Comparison of ENCODE assay signal across 19 cellular contexts in genomic region chr1:56077223-56077622, GRCh38.
"Had no signal": no experiment of that assay in that cellular context is flagged by ENCODE, and none has a peak within 500 bp of the region (broad histone marks: within the 10 kb centered on the region; RNA-seq: fewer than 3 reads in every experiment).

No MANE protein-coding gene starts in this region.

- H3K27me3 ChIP-seq: tibial artery had no signal

- ATAC-seq: activated CD8-positive, alpha-beta T cell treated with anti-CD3 and anti-CD28 coated beads, Interleukin-2, amount 10 ng/mL, durations not matched to agents 7 days and 5 days; activated T-cell treated with anti-CD3 and anti-CD28 coated beads, Interleukin-2, amount 50 U/mL, for 4 hours; esophagus mucosa; lower lobe of right lung; SK-N-SH treated with all-trans-retinoic acid at 6 μM for 48 hours; stimulated activated naive B cell treated with anti-CD40 and anti-IgM and Interleukin-4, amounts not matched to agents 10 μg/mL and 1 μg/mL and 100 μg/mL, for 72 hours had no signal

- H3K9me3 Mint-ChIP-seq: activated CD4-positive, alpha-beta T cell treated with anti-CD3 and anti-CD28 coated beads, Interleukin-2, amount 10 ng/mL, durations not matched to agents 24 days and 14 days had no signal

- H3K27me3 Mint-ChIP-seq: activated CD4-positive, alpha-beta T cell treated with anti-CD3 and anti-CD28 coated beads, Interleukin-2, amount 10 ng/mL, durations not matched to agents 24 days and 14 days; stimulated activated naive B cell treated with anti-CD40 and anti-IgM and Interleukin-4, amounts not matched to agents 10 μg/mL and 1 μg/mL and 100 μg/mL, for 72 hours had no signal

- DNase-seq: activated CD4-positive, alpha-beta T cell treated with anti-CD3 and anti-CD28 coated beads, Interleukin-2, amount 10 ng/mL, durations not matched to agents 24 days and 14 days; activated CD4-positive, CD25-positive, alpha-beta regulatory T cell; activated CD8-positive, alpha-beta T cell treated with anti-CD3 and anti-CD28 coated beads, Interleukin-2, amount 10 ng/mL, durations not matched to agents 7 days and 5 days; activated naive CD4-positive, alpha-beta T cell treated with anti-CD3 and anti-CD28 coated beads for 36 hours; activated T-cell treated with anti-CD3 and anti-CD28 coated beads, Interleukin-2, amount 50 U/mL, for 4 hours; anterior cingulate cortex; cerebellar nuclear complex; effector CD4-positive, alpha-beta T cell; lower lobe of right lung; midbrain; nucleus accumbens; posterior cingulate gyrus; stimulated activated naive B cell treated with anti-CD40 and anti-IgM and Interleukin-4, amounts not matched to agents 10 μg/mL and 1 μg/mL and 100 μg/mL, for 72 hours; T-helper 1 cell; T-helper 9 cell; tibial artery had no signal

- H3K27ac ChIP-seq: lower lobe of right lung had no signal

- H3K9me3 ChIP-seq: lower lobe of right lung, tibial artery had no signal

- H3K4me3 ChIP-seq: lower lobe of right lung, tibial artery had no signal

- H3K36me3 ChIP-seq: lower lobe of right lung, tibial artery had no signal

- H3K4me1 Mint-ChIP-seq: activated CD4-positive, alpha-beta T cell treated with anti-CD3 and anti-CD28 coated beads, Interleukin-2, amount 10 ng/mL, durations not matched to agents 24 days and 14 days; stimulated activated naive B cell treated with anti-CD40 and anti-IgM and Interleukin-4, amounts not matched to agents 10 μg/mL and 1 μg/mL and 100 μg/mL, for 72 hours had no signal

- H3K4me3 Mint-ChIP-seq: activated CD4-positive, alpha-beta T cell treated with anti-CD3 and anti-CD28 coated beads, Interleukin-2, amount 10 ng/mL, durations not matched to agents 24 days and 14 days; activated CD8-positive, alpha-beta T cell treated with anti-CD3 and anti-CD28 coated beads, Interleukin-2, amount 10 ng/mL, durations not matched to agents 7 days and 5 days; activated naive CD4-positive, alpha-beta T cell treated with anti-CD3 and anti-CD28 coated beads for 36 hours; activated T-cell treated with anti-CD3 and anti-CD28 coated beads, Interleukin-2, amount 50 U/mL, for 4 hours; nephron; stimulated activated naive B cell treated with anti-CD40 and anti-IgM and Interleukin-4, amounts not matched to agents 10 μg/mL and 1 μg/mL and 100 μg/mL, for 72 hours had no signal

- H3K27ac Mint-ChIP-seq: activated CD4-positive, alpha-beta T cell treated with anti-CD3 and anti-CD28 coated beads, Interleukin-2, amount 10 ng/mL, durations not matched to agents 24 days and 14 days; activated CD8-positive, alpha-beta T cell treated with anti-CD3 and anti-CD28 coated beads, Interleukin-2, amount 10 ng/mL, durations not matched to agents 7 days and 5 days; activated naive CD4-positive, alpha-beta T cell treated with anti-CD3 and anti-CD28 coated beads for 36 hours; nephron; stimulated activated naive B cell treated with anti-CD40 and anti-IgM and Interleukin-4, amounts not matched to agents 10 μg/mL and 1 μg/mL and 100 μg/mL, for 72 hours had no signal
